In the genomic region with DNA sequence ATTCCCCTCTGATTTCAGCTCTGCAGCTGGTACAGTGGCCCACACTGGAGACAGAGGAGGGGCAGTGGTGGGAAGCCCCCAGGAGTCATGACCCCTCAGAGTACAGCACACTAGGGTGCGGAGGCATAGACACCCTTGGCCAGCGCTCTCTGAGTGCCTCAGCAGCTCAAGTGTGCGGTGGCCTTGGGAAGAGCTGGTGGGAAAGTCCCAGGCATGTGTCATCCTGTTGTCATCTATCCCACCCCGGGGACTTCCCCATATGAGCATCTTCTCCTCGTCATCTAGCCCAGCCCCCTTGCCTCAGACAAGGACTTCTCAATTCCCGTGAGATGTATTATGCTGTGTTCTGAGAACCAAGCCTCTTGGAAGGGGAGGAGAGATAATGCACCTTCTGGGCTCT, we compare ENCODE assay signal across 8 cellular contexts. TPM values are rescaled to one million over a fixed set of nuclear protein-coding genes. Genes with fewer than 3 reads are reported as not detected.
DNase-seq lines count a peak whose midpoint lies in the region; ATAC-seq and TF ChIP-seq lines count a peak whose summit lies in the region.

No MANE protein-coding gene starts in this region.

- peaks cover 11% of the 10 kb centered on the region for H3F3A ChIP-seq in GM23248 (ENCODE audit: insufficient read depth)

- H3K9me3 ChIP-seq in GM23248 (ENCODE audit: low read depth) (no peaks in the 10 kb centered on the region), OCI-LY3 (ENCODE audit: insufficient read depth, low read length) (0 out of 2 replicates have a peak, but pooled peaks cover 4% of the 10 kb centered on the region), lower lobe of right lung (no peaks in the 10 kb centered on the region)

- H3K9me3 Mint-ChIP-seq in activated T-helper 17 cell treated with anti-CD3 and anti-CD28 coated beads, Interleukin-2, amount 50 U/mL, for 72 hours, result no peaks in the 10 kb centered on the region
- no peaks in the 10 kb centered on the region for H3K9me3 Mint-ChIP-seq in stimulated activated naive CD8-positive, alpha-beta T cell treated with anti-CD3 and anti-CD28 coated beads, Interleukin-15, Interleukin-2, amounts not matched to agents 100 ng/mL and 50 ng/mL, for 24 hours

- in situ Hi-C loops in GM23248 (cut with MboI), result no loop called here

- DNase-seq in GM04504 (ENCODE audit: low read depth) (peak; percentile 75), GM23248 (peak; percentile 95), lower lobe of right lung (peak; percentile 55), NCI-H82 treated with DMSO at 0.1 percent for 48 hours (lab: John Stamatoyannopoulos, UW; ENCODE audit: unreplicated experiment) (no peak), cerebellar cortex (ENCODE audit: low spot score) (no peak)

- intact Hi-C loops in lower lobe of right lung (cut with DNase I), result no loop called here

- H3K36me3 ChIP-seq in GM23248 (ENCODE audit: low read depth), result no peaks in the 10 kb centered on the region
- H3K36me3 ChIP-seq in OCI-LY3 (replicated peaks; ENCODE audit: low read depth, low read length), result no peaks in the 10 kb centered on the region
- H3K36me3 ChIP-seq in lower lobe of right lung, result no peaks in the 10 kb centered on the region

- H3K4me1 ChIP-seq in GM23248 (ENCODE audit: insufficient read depth) (peaks cover 23% of the 10 kb centered on the region), OCI-LY3 (ENCODE audit: low read length) (peaks cover 11% of the 10 kb centered on the region), lower lobe of right lung (no peaks in the 10 kb centered on the region)

- peak overlapping the region; percentile 65 for H3K27ac ChIP-seq in GM23248
- H3K27ac ChIP-seq in OCI-LY3 (ENCODE audit: low read length), result no peak overlapping the region
- no peak overlapping the region for H3K27ac ChIP-seq in lower lobe of right lung

- H3K4me2 ChIP-seq in GM23248 (ENCODE audit: unreplicated experiment) (no peak overlapping the region), OCI-LY3 (ENCODE audit: low read length) (peak overlapping the region; percentile 52)

- peak; percentile 98 for ATAC-seq in activated T-helper 17 cell treated with anti-CD3 and anti-CD28 coated beads, Interleukin-2, amount 50 U/mL, for 72 hours (replicated peaks)
- peak; percentile 34 to 45 for ATAC-seq in lower lobe of right lung

- H4K20me1 ChIP-seq in GM23248 (ENCODE audit: insufficient read depth) (no peaks in the 10 kb centered on the region), OCI-LY3 (ENCODE audit: insufficient read depth, low read length) (no peaks in the 10 kb centered on the region)

- H3K4me3 Mint-ChIP-seq in activated T-helper 17 cell treated with anti-CD3 and anti-CD28 coated beads, Interleukin-2, amount 50 U/mL, for 72 hours, result peak overlapping the region; percentile 80
- H3K4me3 Mint-ChIP-seq in stimulated activated naive CD8-positive, alpha-beta T cell treated with anti-CD3 and anti-CD28 coated beads, Interleukin-15, Interleukin-2, amounts not matched to agents 100 ng/mL and 50 ng/mL, for 24 hours, result peak overlapping the region; percentile 41

- TF ChIP-seq CTCF in OCI-LY3 (IDR thresholded peaks at IDR 0.05; ENCODE audit: low read depth, low read length), result no peak
- no peak for TF ChIP-seq CTCF in lower lobe of right lung (IDR thresholded peaks at IDR 0.05)

- H2AFZ ChIP-seq in GM23248, result no peak overlapping the region
- no peak overlapping the region for H2AFZ ChIP-seq in OCI-LY3 (ENCODE audit: low read depth, low read length)

- peak overlapping the region; percentile 98 for H3K27ac Mint-ChIP-seq in activated T-helper 17 cell treated with anti-CD3 and anti-CD28 coated beads, Interleukin-2, amount 50 U/mL, for 72 hours
- peak overlapping the region; percentile 97 for H3K27ac Mint-ChIP-seq in stimulated activated naive CD8-positive, alpha-beta T cell treated with anti-CD3 and anti-CD28 coated beads, Interleukin-15, Interleukin-2, amounts not matched to agents 100 ng/mL and 50 ng/mL, for 24 hours

- H3K27me3 ChIP-seq in GM23248 (replicated peaks; ENCODE audit: insufficient read depth) (no peaks in the 10 kb centered on the region), OCI-LY3 (ENCODE audit: low read depth, low read length) (no peaks in the 10 kb centered on the region), lower lobe of right lung (ENCODE audit: low read depth) (no peaks in the 10 kb centered on the region)

- no peaks in the 10 kb centered on the region for H3K79me2 ChIP-seq in GM23248 (ENCODE audit: insufficient read depth)
- H3K79me2 ChIP-seq in OCI-LY3 (ENCODE audit: low read length), result no peaks in the 10 kb centered on the region

- 7 to 13% methylated on average over 6 of the region's 6 CpGs for WGBS in GM23248 (ENCODE audit: low coverage in 1 of 2, low lambda C conversion rate in 2 of 2, missing lambda C conversion rate in 2 of 2), 2 experiments

- H3K4me3 ChIP-seq in GM23248, result no peak overlapping the region
- H3K4me3 ChIP-seq in OCI-LY3 (ENCODE audit: low read length), result peak overlapping the region; percentile 46
- no peak overlapping the region for H3K4me3 ChIP-seq in lower lobe of right lung

- H3K36me3 Mint-ChIP-seq in activated T-helper 17 cell treated with anti-CD3 and anti-CD28 coated beads, Interleukin-2, amount 50 U/mL, for 72 hours (ENCODE audit: low read depth), result no peaks in the 10 kb centered on the region
- no peaks in the 10 kb centered on the region for H3K36me3 Mint-ChIP-seq in stimulated activated naive CD8-positive, alpha-beta T cell treated with anti-CD3 and anti-CD28 coated beads, Interleukin-15, Interleukin-2, amounts not matched to agents 100 ng/mL and 50 ng/mL, for 24 hours (ENCODE audit: low read depth)

- H3K4me1 Mint-ChIP-seq in activated T-helper 17 cell treated with anti-CD3 and anti-CD28 coated beads, Interleukin-2, amount 50 U/mL, for 72 hours, result peaks cover 18% of the 10 kb centered on the region
- H3K4me1 Mint-ChIP-seq in stimulated activated naive CD8-positive, alpha-beta T cell treated with anti-CD3 and anti-CD28 coated beads, Interleukin-15, Interleukin-2, amounts not matched to agents 100 ng/mL and 50 ng/mL, for 24 hours (ENCODE audit: low read depth), result peaks cover 51% of the 10 kb centered on the region

- H3K27me3 Mint-ChIP-seq in activated T-helper 17 cell treated with anti-CD3 and anti-CD28 coated beads, Interleukin-2, amount 50 U/mL, for 72 hours, result no peaks in the 10 kb centered on the region
- no peaks in the 10 kb centered on the region for H3K27me3 Mint-ChIP-seq in stimulated activated naive CD8-positive, alpha-beta T cell treated with anti-CD3 and anti-CD28 coated beads, Interleukin-15, Interleukin-2, amounts not matched to agents 100 ng/mL and 50 ng/mL, for 24 hours

- H3K9me2 ChIP-seq in GM23248 (ENCODE audit: insufficient read depth), result no peaks in the 10 kb centered on the region

- H3K9ac ChIP-seq in GM23248, result peak overlapping the region; percentile 48
- no peak overlapping the region for H3K9ac ChIP-seq in OCI-LY3 (ENCODE audit: low read length)

RNA-seq across cellular contexts. Expression of gene PPIF, which starts 15.6 kb away (rescaled TPM):
- total RNA-seq in GM23248 (2014; rRNA removed; shearing (Covaris generic)), result 18.7 and 24.6 TPM in 2 replicates
- 45.5 and 50.8 TPM in 2 replicates for polyA plus RNA-seq in GM23248 (2016; fragmentation: Nextera tagmentation; extraction: Ambion mirVana)
- 100 to 1,000 TPM in 1 of 2 donors, 10 to 100 TPM in 1; 73.7 to 170 TPM for total RNA-seq in activated T-helper 17 cell treated with anti-CD3 and anti-CD28 coated beads, Interleukin-2, amount 50 U/mL, for 72 hours
- 28.5 TPM for total RNA-seq in lower lobe of right lung

Comparison
In these comparisons a context has a peak if more than half of its experiments do, and no peak if none do; other contexts are left out.
1. DNase-seq: peak in GM04504 (single experiment), GM23248 (single experiment) and lower lobe of right lung (single experiment); none in NCI-H82 treated with DMSO at 0.1 percent for 48 hours (single experiment) and cerebellar cortex (single experiment).